1 cellular context compared by ENCODE assay signal in genomic region chr3:6807967-6808588, GRCh38.
TF ChIP-seq lines count a peak whose summit lies in the region.

No MANE protein-coding gene starts in this region.

TF ChIP-seq in neural cell, 6 proteins besides CTCF, POLR2A, EP300 and RAD21 (continued from another document):
- TF ChIP-seq REST (IDR thresholded peaks at IDR 0.05; ENCODE audit: borderline replicate concordance) (no peak), POLR2AphosphoS5 (IDR thresholded peaks at IDR 0.05) (peak; percentile 62), TAF1 (IDR thresholded peaks at IDR 0.05; ENCODE audit: low read depth) (no peak)
